8 cellular contexts compared by ENCODE assay signal in genomic region chr5:122195784-122196394, GRCh38.
DNase-seq lines count a peak whose midpoint lies in the region; ATAC-seq and TF ChIP-seq lines count a peak whose summit lies in the region.

No MANE protein-coding gene starts in this region.

- ATAC-seq in GM21367 (IDR thresholded peaks at IDR 0.05; ENCODE audit: unreplicated experiment) (no peak), HG03520 (IDR thresholded peaks at IDR 0.05; ENCODE audit: unreplicated experiment) (no peak), HG03196 (IDR thresholded peaks at IDR 0.05; ENCODE audit: unreplicated experiment) (no peak)

- DNase-seq in G401 (ENCODE audit: low spot score) (peak; percentile 77), NAMALWA (ENCODE audit: low spot score) (peak; percentile 34), SJCRH30 (peak; percentile 11 to 58), fibroblast of pulmonary artery (ENCODE audit: low read depth) (peak; percentile 74), renal cortical epithelial cell (ENCODE audit: low read depth) (peak; percentile 68)

- in situ Hi-C loops in G401 (cut with HindIII; ENCODE audit: low sequenced_read_pairs): no loop called here

- no peaks in the 10 kb centered on the region for H3K9me3 ChIP-seq in SJCRH30 (replicated peaks)

- peak; percentile 81 for TF ChIP-seq CTCF in fibroblast of pulmonary artery (IDR thresholded peaks at IDR 0.05; ENCODE audit: low read length, missing control alignments)

- H3K27me3 ChIP-seq in SJCRH30: no peaks in the 10 kb centered on the region; the same call in 1 of the 2 replicates

- H3K27ac ChIP-seq in SJCRH30: no peak overlapping the region

- no peak overlapping the region for H3K4me3 ChIP-seq in SJCRH30
- no peak overlapping the region for H3K4me3 ChIP-seq in fibroblast of pulmonary artery (replicated peaks; ENCODE audit: low read depth, low read length)

- H3K4me1 ChIP-seq in SJCRH30: no peaks in the 10 kb centered on the region

- no peaks in the 10 kb centered on the region for H3K36me3 ChIP-seq in SJCRH30
